15 cellular contexts compared by ENCODE assay signal in genomic region chr10:89171263-89171872, GRCh38. TPM values are rescaled to one million over a fixed set of nuclear protein-coding genes. Genes with fewer than 3 reads are reported as not detected.
"Had no signal": no experiment of that assay in that cellular context is flagged by ENCODE, and none has a peak within 500 bp of the region (broad histone marks: within the 10 kb centered on the region; RNA-seq: fewer than 3 reads in every experiment).

No MANE protein-coding gene starts in this region.

- H3K4me1 ChIP-seq: lower lobe of right lung, psoas muscle, testis had no signal

- H3K4me3 ChIP-seq: lower lobe of right lung, mucosa of descending colon, psoas muscle, testis had no signal

- H3K9me3 ChIP-seq: lower lobe of right lung, mucosa of descending colon, psoas muscle, testis had no signal

- DNase-seq: activated CD4-positive, alpha-beta T cell treated with anti-CD3 and anti-CD28 coated beads, Interleukin-2, amount 50 U/mL, for 4 hours; activated CD4-positive, CD25-positive, alpha-beta regulatory T cell treated with anti-CD3 and anti-CD28 coated beads, Interleukin-2, amount 50 U/mL, for 72 hours; activated CD8-positive, alpha-beta memory T cell treated with anti-CD3 and anti-CD28 coated beads, Interleukin-2, amount 10 ng/mL, durations not matched to agents 7 days and 5 days; activated effector memory CD4-positive, alpha-beta T cell treated with anti-CD3 and anti-CD28 coated beads, Interleukin-2, amount 50 U/mL, for 16 hours; activated T-cell treated with anti-CD3 and anti-CD28 coated beads, Interleukin-2, amount 50 U/mL, for 4 hours; lower lobe of right lung; mucosa of descending colon; natural killer cell; nucleus accumbens; psoas muscle; stimulated activated CD4-positive, alpha-beta T cell treated with anti-CD3 and anti-CD28 coated beads, Interleukin-4, amount 100 ng/mL, for 1 hour; stimulated activated CD8-positive, alpha-beta memory T cell treated with anti-CD3 and anti-CD28 coated beads, Interleukin-4, amount 100 ng/mL, for 48 hours; stimulated activated naive CD8-positive, alpha-beta T cell treated with anti-CD3 and anti-CD28 coated beads, Interleukin-15, amount 100 ng/mL, for 72 hours; testis had no signal

- H3K27ac ChIP-seq: lower lobe of right lung, psoas muscle, testis had no signal

- H3K27me3 ChIP-seq: testis had no signal

- H3K36me3 ChIP-seq: lower lobe of right lung had no signal

- FAIRE-seq: endothelial cell of umbilical vein had no signal

RNA-seq across cellular contexts. Expression of gene CH25H, which starts 35.7 kb away (rescaled TPM):
- total RNA-seq: activated CD8-positive, alpha-beta memory T cell treated with anti-CD3 and anti-CD28 coated beads, Interleukin-2, amount 10 ng/mL, durations not matched to agents 7 days and 5 days; endothelial cell of umbilical vein had no signal
